Comparison of ENCODE assay signal across 25 cellular contexts in genomic region chr16:1018447-1018846, GRCh38. TPM values are rescaled to one million over a fixed set of nuclear protein-coding genes. Genes with fewer than 3 reads are reported as not detected.
DNase-seq lines count a peak whose midpoint lies in the region; ATAC-seq, FAIRE-seq and TF ChIP-seq lines count a peak whose summit lies in the region.
"Had no signal": no experiment of that assay in that cellular context is flagged by ENCODE, and none has a peak within 500 bp of the region (broad histone marks: within the 10 kb centered on the region; RNA-seq: fewer than 3 reads in every experiment).

No MANE protein-coding gene starts in this region.

- no peak for TF ChIP-seq POLR2A in K562 (conservative IDR thresholded peaks at IDR 0.05)

- no peak overlapping the region for H3K4me2 ChIP-seq in K562 (ENCODE audit: insufficient read depth, low read length)

- H2AFZ ChIP-seq in K562 (ENCODE audit: low read depth, low read length) = no peak overlapping the region

- H3K4me1 ChIP-seq in K562 (replicated peaks in 1 of 2; ENCODE audit: control insufficient read depth in 2 of 2, insufficient read depth in 2 of 2, low read length in 2 of 2) = peaks cover 0 to 25% of the 10 kb centered on the region in 2 experiments; a peak in 1 of 5 replicates

- no peak for TF ChIP-seq EP300 in K562 (IDR thresholded peaks at IDR 0.05; ENCODE audit: low read length)

- peaks cover 2% of the 10 kb centered on the region for H3K27me3 Mint-ChIP-seq in activated CD4-positive, alpha-beta memory T cell treated with anti-CD3 and anti-CD28 coated beads for 36 hours
- H3K27me3 Mint-ChIP-seq in activated CD4-positive, alpha-beta memory T cell treated with anti-CD3 and anti-CD28 coated beads, Interleukin-2, amount 10 ng/mL, durations not matched to agents 7 days and 5 days = peaks cover 2% of the 10 kb centered on the region

- CTCF ChIA-PET in activated CD4-positive, alpha-beta memory T cell treated with anti-CD3 and anti-CD28 coated beads for 36 hours (lab: Charles Lee) = no interaction called here
- CTCF ChIA-PET in activated CD4-positive, alpha-beta memory T cell treated with anti-CD3 and anti-CD28 coated beads, Interleukin-2, amount 10 ng/mL, durations not matched to agents 7 days and 5 days (lab: Charles Lee) = no interaction called here
- CTCF ChIA-PET in K562 (lab: Yijun Ruan, JAX; ENCODE audit: low intra/inter-chr PET ratio) = no interaction called here

- FAIRE-seq in K562 (lab: Jason Lieb, UNC) = no peak
- FAIRE-seq: H54 had no signal

- H3K9me1 ChIP-seq in K562 (ENCODE audit: control insufficient read depth, insufficient read depth, low read length) = no peaks in the 10 kb centered on the region

- peaks cover 41 to 80% of the 10 kb centered on the region in 2 experiments; a peak in 4 of 5 replicates for H3K27me3 ChIP-seq in K562 (ENCODE audit: control insufficient read depth in 2 of 2, insufficient read depth in 2 of 2, low read length in 2 of 2)
- H3K27me3 ChIP-seq in layer of hippocampus (ENCODE audit: control insufficient read depth, insufficient read depth, low read length) = peaks cover 2% of the 10 kb centered on the region

- no peaks in the 10 kb centered on the region for H3K79me2 ChIP-seq in K562 (ENCODE audit: control insufficient read depth, insufficient read depth, low read length)

- H3K36me3 ChIP-seq in K562 (ENCODE audit: control insufficient read depth, insufficient read depth, low read length) = no peaks in the 10 kb centered on the region
- H3K36me3 ChIP-seq: BE2C, MG63 had no signal

- no peak overlapping the region for H3K4me3 Mint-ChIP-seq in activated CD4-positive, alpha-beta memory T cell treated with anti-CD3 and anti-CD28 coated beads for 36 hours
- no peak overlapping the region for H3K4me3 Mint-ChIP-seq in activated CD4-positive, alpha-beta memory T cell treated with anti-CD3 and anti-CD28 coated beads, Interleukin-2, amount 10 ng/mL, durations not matched to agents 7 days and 5 days
- H3K4me3 Mint-ChIP-seq: CD4-positive, alpha-beta T cell had no signal

- no peak overlapping the region for H3K4me3 ChIP-seq in K562
- H3K4me3 ChIP-seq: MG63 had no signal

- WGBS in K562 (ENCODE audit: insufficient coverage, low coverage, missing lambda C conversion rate) = 7% methylated on average over 7 of the region's 8 CpGs

- no peak for TF ChIP-seq RAD21 in K562 (CRISPR knock-in tag; conservative IDR thresholded peaks at IDR 0.05 in 1 of 2, IDR thresholded peaks at IDR 0.05 in 1 of 2)

- TF ChIP-seq CTCF in K562 (IDR thresholded peaks at IDR 0.05 in 2 of 3, conservative IDR thresholded peaks at IDR 0.05 in 1 of 3; ENCODE audit: insufficient read depth in 2 of 3, low read depth in 1 of 3, low read length in 3 of 3) = no peak

- intact Hi-C loops in activated CD4-positive, alpha-beta memory T cell treated with anti-CD3 and anti-CD28 coated beads for 36 hours (cut with micrococcal nuclease) = no loop called here
- intact Hi-C loops in K562 (cut with micrococcal nuclease) = no loop called here

- H4K20me1 ChIP-seq in K562 (replicated peaks; ENCODE audit: control insufficient read depth, insufficient read depth, low read length) = peaks cover 7% of the 10 kb centered on the region; the same call in 1 of the 2 replicates

- POLR2A ChIA-PET in activated CD4-positive, alpha-beta memory T cell treated with anti-CD3 and anti-CD28 coated beads for 36 hours (lab: Charles Lee) = no interaction called here
- POLR2A ChIA-PET in activated CD4-positive, alpha-beta memory T cell treated with anti-CD3 and anti-CD28 coated beads, Interleukin-2, amount 10 ng/mL, durations not matched to agents 7 days and 5 days (lab: Charles Lee) = no interaction called here
- POLR2A ChIA-PET in K562 (lab: Yijun Ruan, JAX) = interaction anchor here (0.6 kb wide), 1 partner anchor 17 kb away, joined by 3 read pairs; no protein-coding TSS in a partner anchor

- H3K27ac ChIP-seq in K562 (ENCODE audit: extremely low read depth, low read depth, low read length) (no peak overlapping the region), layer of hippocampus (ENCODE audit: low read depth, low read length) (peak overlapping the region; percentile 95), temporal lobe (ENCODE audit: low read depth, low read length) (peak overlapping the region; percentile 91)
- H3K27ac ChIP-seq: 22Rv1, HL-60 had no signal

- ATAC-seq in K562 (no peak), GM21423 (IDR thresholded peaks at IDR 0.05; ENCODE audit: unreplicated experiment) (no peak)

- peak overlapping the region; percentile 28 for H3K27ac Mint-ChIP-seq in activated CD4-positive, alpha-beta memory T cell treated with anti-CD3 and anti-CD28 coated beads for 36 hours
- no peak overlapping the region for H3K27ac Mint-ChIP-seq in activated CD4-positive, alpha-beta memory T cell treated with anti-CD3 and anti-CD28 coated beads, Interleukin-2, amount 10 ng/mL, durations not matched to agents 7 days and 5 days
- H3K27ac Mint-ChIP-seq: CD4-positive, alpha-beta T cell had no signal

- no TSS peak for BruUV-seq in K562 (replicated peaks; lab: Mats Ljungman, UMichigan)

- no peaks in the 10 kb centered on the region for H3K36me3 Mint-ChIP-seq in activated CD4-positive, alpha-beta memory T cell treated with anti-CD3 and anti-CD28 coated beads for 36 hours
- no peaks in the 10 kb centered on the region for H3K36me3 Mint-ChIP-seq in activated CD4-positive, alpha-beta memory T cell treated with anti-CD3 and anti-CD28 coated beads, Interleukin-2, amount 10 ng/mL, durations not matched to agents 7 days and 5 days (ENCODE audit: low read depth)

- DNase-seq in activated CD4-positive, alpha-beta memory T cell treated with anti-CD3 and anti-CD28 coated beads for 36 hours = no peak
- no peak for DNase-seq in activated CD4-positive, alpha-beta memory T cell treated with anti-CD3 and anti-CD28 coated beads, Interleukin-2, amount 10 ng/mL, durations not matched to agents 7 days and 5 days
- DNase-seq in K562 (ENCODE audit: extremely low read depth in 1 of 4, low spot score in 3 of 4) (no peak), DMS153 treated with DMSO at 0.1 percent for 48 hours (lab: John Stamatoyannopoulos, UW; ENCODE audit: unreplicated experiment) (no peak)
- DNase-seq in activated CD4-positive, alpha-beta T cell treated with anti-CD3 and anti-CD28 coated beads for 48 hours = no peak
- DNase-seq: BE2C; CD4-positive, alpha-beta T cell; DMS79; Karpas-422; NCI-H1048; NCI-H1436; NCI-H1930; NCI-H524; SIG-M5 had no signal

- no peaks in the 10 kb centered on the region for H3K4me1 Mint-ChIP-seq in activated CD4-positive, alpha-beta memory T cell treated with anti-CD3 and anti-CD28 coated beads for 36 hours (ENCODE audit: low read depth)
- no peaks in the 10 kb centered on the region for H3K4me1 Mint-ChIP-seq in activated CD4-positive, alpha-beta memory T cell treated with anti-CD3 and anti-CD28 coated beads, Interleukin-2, amount 10 ng/mL, durations not matched to agents 7 days and 5 days

- no peaks in the 10 kb centered on the region for H3K9me3 Mint-ChIP-seq in activated CD4-positive, alpha-beta memory T cell treated with anti-CD3 and anti-CD28 coated beads for 36 hours
- H3K9me3 Mint-ChIP-seq in activated CD4-positive, alpha-beta memory T cell treated with anti-CD3 and anti-CD28 coated beads, Interleukin-2, amount 10 ng/mL, durations not matched to agents 7 days and 5 days = no peaks in the 10 kb centered on the region
- H3K9me3 Mint-ChIP-seq: CD4-positive, alpha-beta T cell had no signal

- in situ Hi-C loops in K562 (cut with MboI) = no loop called here

- no peaks in the 10 kb centered on the region for H3K9me3 ChIP-seq in K562 (replicated peaks; ENCODE audit: control insufficient read depth, insufficient read depth, low read depth, low read length)
- H3K9me3 ChIP-seq: BE2C, MG63 had no signal

- no peak overlapping the region for H3K9ac ChIP-seq in K562 (ENCODE audit: insufficient read depth in 1 of 2, low read depth in 2 of 2, low read length in 2 of 2)

RNA-seq across cellular contexts. Expression of gene SOX8, which starts 36.9 kb away (rescaled TPM):
- total RNA-seq in activated CD4-positive, alpha-beta memory T cell treated with anti-CD3 and anti-CD28 coated beads for 36 hours = 1 to 10 TPM; 2.0 to 2.6 TPM
- total RNA-seq in activated CD4-positive, alpha-beta memory T cell treated with anti-CD3 and anti-CD28 coated beads, Interleukin-2, amount 10 ng/mL, durations not matched to agents 7 days and 5 days = under 1 TPM; 0.10 to 0.13 TPM
- 0.40 and 1.9 TPM in 2 replicates for total RNA-seq in K562 (2011; cell fraction: chromatin; rRNA removed; ENCODE audit: low replicate concordance)
- total RNA-seq in K562 (2011; cell fraction: nucleolus; rRNA removed) = 0.66 and 1.3 TPM in 2 replicates
- total RNA-seq in K562 (2011; cell fraction: nucleoplasm; rRNA removed) = 0.37 and 0.38 TPM in 2 replicates
- total RNA-seq in K562 (2014; rRNA removed) (not detected in 2 replicates), K562 (2014; rRNA removed; fragmentation: Illumina TruSeq; extraction: Trizol) (not detected in 2 replicates), K562 (2015; rRNA removed; fragmentation: Illumina TruSeq; extraction: Trizol) (not detected in 2 replicates), K562 (2021) (0.07 TPM in 2 replicates), temporal lobe (21.6 TPM)
- polyA plus RNA-seq in K562 (2011; rRNA removed) (0.09 and 0.15 TPM in 2 replicates), K562 (2014; fragmentation: Illumina TruSeq; extraction: Trizol) (0.04 TPM in 1 of 2 replicates, not detected in the other), K562 (2014; fragmentation: Nextera tagmentation; extraction: Ambion mirVana) (not detected), K562 (2014; rRNA removed) (0.11 and 0.15 TPM in 2 replicates)
- polyA plus RNA-seq in K562 (2011; cell fraction: cytosol; rRNA removed) = 0.15 and 0.40 TPM in 2 replicates
- 0.79 and 1.9 TPM in 2 replicates for polyA plus RNA-seq in K562 (2011; cell fraction: nucleus; rRNA removed)
- 0.04 TPM in 2 replicates for polyA plus RNA-seq in K562 (2012)
- polyA minus RNA-seq in K562 (2011; rRNA and poly(A)+ RNA removed) = 0.06 TPM in 1 of 2 replicates, not detected in the other
- polyA minus RNA-seq in K562 (2011; cell fraction: cytosol; rRNA and poly(A)+ RNA removed) = not detected in 2 replicates
- polyA minus RNA-seq in K562 (2011; cell fraction: nucleus; rRNA and poly(A)+ RNA removed) = 0.22 and 0.40 TPM in 2 replicates
- total RNA-seq: HT1080, RPMI7951 had no signal
- polyA plus RNA-seq: AG04450 had no signal

RNA-seq across cellular contexts. Expression of gene LMF1, which starts 47.7 kb away (rescaled TPM):
- total RNA-seq in activated CD4-positive, alpha-beta memory T cell treated with anti-CD3 and anti-CD28 coated beads for 36 hours = 10 to 100 TPM; 14.4 to 15.4 TPM
- total RNA-seq in activated CD4-positive, alpha-beta memory T cell treated with anti-CD3 and anti-CD28 coated beads, Interleukin-2, amount 10 ng/mL, durations not matched to agents 7 days and 5 days = 10 to 100 TPM; 21.3 to 22.6 TPM
- 10.7 and 19.1 TPM in 2 replicates for total RNA-seq in K562 (2011; cell fraction: chromatin; rRNA removed; ENCODE audit: low replicate concordance)
- total RNA-seq in K562 (2011; cell fraction: nucleolus; rRNA removed) = 10.8 and 12.0 TPM in 2 replicates
- total RNA-seq in K562 (2011; cell fraction: nucleoplasm; rRNA removed) = 11.5 and 12.0 TPM in 2 replicates
- total RNA-seq in K562 (2014; rRNA removed) (0.64 and 0.86 TPM in 2 replicates), K562 (2014; rRNA removed; fragmentation: Illumina TruSeq; extraction: Trizol) (0.26 and 0.44 TPM in 2 replicates), K562 (2015; rRNA removed; fragmentation: Illumina TruSeq; extraction: Trizol) (0.41 and 0.47 TPM in 2 replicates), K562 (2021) (1.5 and 2.3 TPM in 2 replicates), temporal lobe (10.6 TPM)
- polyA plus RNA-seq in K562 (2011; rRNA removed) (1.0 and 1.5 TPM in 2 replicates), K562 (2014; fragmentation: Illumina TruSeq; extraction: Trizol) (1.1 TPM in 1 of 2 replicates, not detected in the other), K562 (2014; fragmentation: Nextera tagmentation; extraction: Ambion mirVana) (under 1 TPM; 0.11 TPM), K562 (2014; rRNA removed) (0.98 and 1.6 TPM in 2 replicates)
- 1.7 and 3.2 TPM in 2 replicates for polyA plus RNA-seq in K562 (2011; cell fraction: cytosol; rRNA removed)
- polyA plus RNA-seq in K562 (2011; cell fraction: nucleus; rRNA removed) = 6.1 and 9.0 TPM in 2 replicates
- polyA plus RNA-seq in K562 (2012) = 1.1 and 4.6 TPM in 2 replicates
- polyA minus RNA-seq in K562 (2011; rRNA and poly(A)+ RNA removed) = 3.7 and 4.0 TPM in 2 replicates
- polyA minus RNA-seq in K562 (2011; cell fraction: cytosol; rRNA and poly(A)+ RNA removed) = 3.2 and 3.4 TPM in 2 replicates
- polyA minus RNA-seq in K562 (2011; cell fraction: nucleus; rRNA and poly(A)+ RNA removed) = 5.8 and 7.9 TPM in 2 replicates
- total RNA-seq: HT1080 had no signal

RNA-seq across cellular contexts. Expression of gene SSTR5, which starts 54.1 kb away (rescaled TPM):
- not detected for total RNA-seq in activated CD4-positive, alpha-beta memory T cell treated with anti-CD3 and anti-CD28 coated beads for 36 hours
- not detected for total RNA-seq in activated CD4-positive, alpha-beta memory T cell treated with anti-CD3 and anti-CD28 coated beads, Interleukin-2, amount 10 ng/mL, durations not matched to agents 7 days and 5 days
- total RNA-seq in K562 (2011; cell fraction: chromatin; rRNA removed; ENCODE audit: low replicate concordance) = not detected in 2 replicates
- total RNA-seq in K562 (2011; cell fraction: nucleolus; rRNA removed) = not detected in 2 replicates
- total RNA-seq in K562 (2011; cell fraction: nucleoplasm; rRNA removed) = not detected in 2 replicates
- not detected in 2 replicates for total RNA-seq in K562 (2014; rRNA removed)
- total RNA-seq in K562 (2014; rRNA removed; fragmentation: Illumina TruSeq; extraction: Trizol) = not detected in 2 replicates
- total RNA-seq in K562 (2015; rRNA removed; fragmentation: Illumina TruSeq; extraction: Trizol) = not detected in 2 replicates
- total RNA-seq in K562 (2021) = not detected in 2 replicates
- not detected in 2 replicates for polyA plus RNA-seq in K562 (2011; rRNA removed)
- polyA plus RNA-seq in K562 (2011; cell fraction: cytosol; rRNA removed) = not detected in 2 replicates
- not detected in 2 replicates for polyA plus RNA-seq in K562 (2011; cell fraction: nucleus; rRNA removed)
- polyA plus RNA-seq in K562 (2012) = not detected in 2 replicates
- polyA plus RNA-seq in K562 (2014; fragmentation: Illumina TruSeq; extraction: Trizol) = not detected in 2 replicates
- not detected for polyA plus RNA-seq in K562 (2014; fragmentation: Nextera tagmentation; extraction: Ambion mirVana)
- not detected in 2 replicates for polyA plus RNA-seq in K562 (2014; rRNA removed)
- not detected in 2 replicates for polyA minus RNA-seq in K562 (2011; rRNA and poly(A)+ RNA removed)
- polyA minus RNA-seq in K562 (2011; cell fraction: cytosol; rRNA and poly(A)+ RNA removed) = not detected in 2 replicates
- polyA minus RNA-seq in K562 (2011; cell fraction: nucleus; rRNA and poly(A)+ RNA removed) = not detected in 2 replicates
- not detected for total RNA-seq in temporal lobe
- total RNA-seq: CD4-positive, alpha-beta T cell; HT1080; IMR-90; RPMI7951 had no signal
- polyA plus RNA-seq: AG04450, IMR-90 had no signal
